ENCODE assay signal across 8 cellular contexts in genomic region chr19:39409207-39409885, GRCh38. TPM values are rescaled to one million over a fixed set of nuclear protein-coding genes. Genes with fewer than 3 reads are reported as not detected.
DNase-seq lines count a peak whose midpoint lies in the region; ATAC-seq and TF ChIP-seq lines count a peak whose summit lies in the region.

No MANE protein-coding gene starts in this region.

- H3K27ac Mint-ChIP-seq in neural progenitor cell, result no peak overlapping the region

- H3F3A ChIP-seq in PC-9 (ENCODE audit: insufficient read depth, low read depth) (peaks cover 61% of the 10 kb centered on the region), neural progenitor cell (ENCODE audit: low read depth) (peaks cover 58% of the 10 kb centered on the region)

- no peak for ATAC-seq in HG02678 (IDR thresholded peaks at IDR 0.05; ENCODE audit: unreplicated experiment)

- peak; percentile 70 to 86 for TF ChIP-seq POLR2A in suprapubic skin (IDR thresholded peaks at IDR 0.05)

- H3K9me3 Mint-ChIP-seq in neural progenitor cell, result peaks cover 4% of the 10 kb centered on the region

- peak; percentile 83 for DNase-seq in CD1c-positive myeloid dendritic cell (ENCODE audit: extremely low spot score)
- DNase-seq in PC-9, result peak; percentile 93 to 97
- peak; percentile 77 for DNase-seq in activated gamma-delta T cell treated with Interleukin-2 at 50 U/mL for 16 hours
- peak; percentile 78 for DNase-seq in fibroblast of villous mesenchyme (ENCODE audit: low read depth)
- DNase-seq in neural progenitor cell (ENCODE audit: low spot score), result no peak
- peak; percentile 96 for DNase-seq in suprapubic skin (ENCODE audit: low spot score in 2 of 2)

- POLR2A ChIA-PET in PC-9 (lab: Charles Lee; ENCODE audit: unreplicated experiment), result interaction anchor here (0.6 to 1.0 kb wide), 3 partner anchors 8 to 16 kb away, joined by 4 to 18 read pairs (median 5); no protein-coding TSS in a partner anchor

- peaks cover 31% of the 10 kb centered on the region for H3K4me1 ChIP-seq in HUES48 (ENCODE audit: control insufficient read depth, insufficient read depth, low read length)
- H3K4me1 ChIP-seq in PC-9 (replicated peaks; ENCODE audit: insufficient read depth), result peaks cover 50% of the 10 kb centered on the region
- peaks cover 18% of the 10 kb centered on the region for H3K4me1 ChIP-seq in neural progenitor cell
- peaks cover 55% of the 10 kb centered on the region for H3K4me1 ChIP-seq in suprapubic skin

- H3K9me3 ChIP-seq in HUES48 (ENCODE audit: control insufficient read depth, insufficient read depth, low read length) (no peaks in the 10 kb centered on the region), PC-9 (ENCODE audit: insufficient read depth, low read depth) (no peaks in the 10 kb centered on the region), neural progenitor cell (ENCODE audit: low read depth) (no peaks in the 10 kb centered on the region), suprapubic skin (no peaks in the 10 kb centered on the region)

- peak; percentile 83 for TF ChIP-seq EP300 in suprapubic skin (IDR thresholded peaks at IDR 0.05)

- H3K36me3 ChIP-seq in HUES48 (ENCODE audit: control insufficient read depth, insufficient read depth, low read length) (0 out of 2 replicates have a peak, but pooled peaks cover 4% of the 10 kb centered on the region), PC-9 (ENCODE audit: low read depth) (peaks cover 11% of the 10 kb centered on the region; the same call in 1 of the 2 replicates), neural progenitor cell (no peaks in the 10 kb centered on the region), suprapubic skin (peaks cover 22% of the 10 kb centered on the region)

- H2AFZ ChIP-seq in PC-9 (peak overlapping the region; percentile 20; the same call in 1 of the 2 replicates), neural progenitor cell (replicated peaks) (peak overlapping the region; percentile 30)

- H3K9ac ChIP-seq in HUES48 (ENCODE audit: low read depth, low read length) (peak overlapping the region; percentile 91), neural progenitor cell (no peak overlapping the region)

- H3K27me3 ChIP-seq in HUES48 (ENCODE audit: control insufficient read depth, insufficient read depth, low read length), result no peaks in the 10 kb centered on the region
- H3K27me3 ChIP-seq in PC-9 (ENCODE audit: insufficient read depth, low read depth), result no peaks in the 10 kb centered on the region
- peaks cover 31% of the 10 kb centered on the region for H3K27me3 ChIP-seq in neural progenitor cell
- no peaks in the 10 kb centered on the region for H3K27me3 ChIP-seq in suprapubic skin

- peak overlapping the region; percentile 81 for H3K4me3 ChIP-seq in HUES48 (ENCODE audit: low read depth, low read length)
- peak overlapping the region; percentile 99 for H3K4me3 ChIP-seq in PC-9
- H3K4me3 ChIP-seq in fibroblast of villous mesenchyme (ENCODE audit: low read depth, low read length), result peak overlapping the region; percentile 88
- H3K4me3 ChIP-seq in neural progenitor cell, result peak overlapping the region; percentile 67
- peak overlapping the region; percentile 93 for H3K4me3 ChIP-seq in suprapubic skin

- peaks cover 42% of the 10 kb centered on the region for H3K4me1 Mint-ChIP-seq in neural progenitor cell

- peaks cover 14% of the 10 kb centered on the region for H4K20me1 ChIP-seq in PC-9 (ENCODE audit: insufficient read depth)
- H4K20me1 ChIP-seq in neural progenitor cell (ENCODE audit: low read depth), result peaks cover 13% of the 10 kb centered on the region

- TF ChIP-seq CTCF in PC-9 (conservative IDR thresholded peaks at IDR 0.05), result no peak
- no peak for TF ChIP-seq CTCF in fibroblast of villous mesenchyme (IDR thresholded peaks at IDR 0.05; ENCODE audit: insufficient read depth, low read depth, low read length)
- no peak for TF ChIP-seq CTCF in neural progenitor cell (IDR thresholded peaks at IDR 0.05)
- TF ChIP-seq CTCF in suprapubic skin (IDR thresholded peaks at IDR 0.05), result no peak

- H3K36me3 Mint-ChIP-seq in neural progenitor cell, result peaks cover 5% of the 10 kb centered on the region

- H3K27me3 Mint-ChIP-seq in neural progenitor cell (ENCODE audit: insufficient read depth, low read depth), result peaks cover 28% of the 10 kb centered on the region

- H3K4me3 Mint-ChIP-seq in neural progenitor cell, result peak overlapping the region; percentile 99

- peak overlapping the region; percentile 97 for H3K27ac ChIP-seq in HUES48 (ENCODE audit: low read depth, low read length)
- peak overlapping the region; percentile 93 for H3K27ac ChIP-seq in PC-9
- H3K27ac ChIP-seq in neural progenitor cell, result no peak overlapping the region
- peak overlapping the region; percentile 100 for H3K27ac ChIP-seq in suprapubic skin

- H3K9me2 ChIP-seq in PC-9 (ENCODE audit: insufficient read depth), result no peaks in the 10 kb centered on the region

- intact Hi-C loops in PC-9 (cut with micrococcal nuclease; ENCODE audit: unreplicated experiment), result no loop called here

- under 1% methylated on average over 12 of the region's 47 CpGs for WGBS in suprapubic skin

- no TSS peak for BruUV-seq in PC-9 (replicated peaks; lab: Mats Ljungman, UMichigan)

- peaks cover 27% of the 10 kb centered on the region for H3K79me2 ChIP-seq in PC-9 (ENCODE audit: low read depth)
- peaks cover 14% of the 10 kb centered on the region for H3K79me2 ChIP-seq in neural progenitor cell (ENCODE audit: low read depth)

- H3K4me2 ChIP-seq in PC-9, result peak overlapping the region; percentile 99
- peak overlapping the region; percentile 87 for H3K4me2 ChIP-seq in neural progenitor cell

- CTCF ChIA-PET in PC-9 (lab: Charles Lee), result interaction anchor here (0.6 to 1.0 kb wide), 2 partner anchors 11 to 67 kb away, joined by 4 to 6 read pairs; partner anchors contain the start of gene SAMD4B

RNA-seq across cellular contexts. Expression of gene ZFP36, which starts 2.7 kb away (rescaled TPM):
- total RNA-seq in PC-9 (2021) (31.0 and 36.3 TPM in 2 replicates), fibroblast of villous mesenchyme (5.8 and 8.6 TPM in 2 replicates), neural progenitor cell (ENCODE audit: low replicate concordance) (1.2 TPM in 1 of 2 replicates, not detected in the other), suprapubic skin (100 to 1,000 TPM; 426 to 850 (median 540) TPM)

RNA-seq across cellular contexts. Expression of gene PLEKHG2, which starts 3.1 kb away (rescaled TPM):
- total RNA-seq in PC-9 (2021) (26.1 and 32.1 TPM in 2 replicates), fibroblast of villous mesenchyme (25.0 and 39.3 TPM in 2 replicates), neural progenitor cell (ENCODE audit: low replicate concordance) (10.7 and 46.9 TPM in 2 replicates), suprapubic skin (10 to 100 TPM in 1 of 4 donors, 1 to 10 TPM in 3; 6.4 to 29.9 (median 7.7) TPM)

RNA-seq across cellular contexts. Expression of gene MED29, which starts 18.2 kb away (rescaled TPM):
- total RNA-seq in PC-9 (2021) (18.6 and 30.9 TPM in 2 replicates), fibroblast of villous mesenchyme (22.0 and 22.2 TPM in 2 replicates), neural progenitor cell (ENCODE audit: low replicate concordance) (27.0 and 28.2 TPM in 2 replicates), suprapubic skin (10 to 100 TPM; 36.3 to 57.8 (median 48.0) TPM)

RNA-seq across cellular contexts. Expression of gene PAF1, which starts 18.4 kb away (rescaled TPM):
- total RNA-seq in PC-9 (2021), result 54.3 and 61.1 TPM in 2 replicates
- total RNA-seq in fibroblast of villous mesenchyme, result 29.6 and 33.2 TPM in 2 replicates
- total RNA-seq in neural progenitor cell (ENCODE audit: low replicate concordance), result 15.6 and 29.1 TPM in 2 replicates
- total RNA-seq in suprapubic skin, result 10 to 100 TPM; 24.8 to 42.4 (median 35.4) TPM

RNA-seq across cellular contexts. Expression of gene RPS16, which starts 26.4 kb away (rescaled TPM):
- total RNA-seq in PC-9 (2021) (2,510 and 2,860 TPM in 2 replicates), fibroblast of villous mesenchyme (43.2 and 48.3 TPM in 2 replicates), neural progenitor cell (ENCODE audit: low replicate concordance) (94.8 and 268 TPM in 2 replicates), suprapubic skin (1,000 to 10,000 TPM; 1,096 to 2,035 (median 1,787) TPM)

Comparison
In these comparisons a context has a peak if more than half of its experiments do, and no peak if none do; other contexts are left out.
1. RNA of gene ZFP36, which starts 2.7 kb away (total RNA-seq): 426 to 850 TPM in suprapubic skin; 31.0 to 36.3 TPM in PC-9, 5.8 to 8.6 TPM in fibroblast of villous mesenchyme and 1.2 TPM in neural progenitor cell; every median in the first group is over 10 times any median in the second.
2. Peak in every context shown above with its lines, with median percentiles within 50 percentile points of each other: H3K4me3 ChIP-seq.